ENCODE assay signal across 1 cellular context in the genomic region with DNA sequence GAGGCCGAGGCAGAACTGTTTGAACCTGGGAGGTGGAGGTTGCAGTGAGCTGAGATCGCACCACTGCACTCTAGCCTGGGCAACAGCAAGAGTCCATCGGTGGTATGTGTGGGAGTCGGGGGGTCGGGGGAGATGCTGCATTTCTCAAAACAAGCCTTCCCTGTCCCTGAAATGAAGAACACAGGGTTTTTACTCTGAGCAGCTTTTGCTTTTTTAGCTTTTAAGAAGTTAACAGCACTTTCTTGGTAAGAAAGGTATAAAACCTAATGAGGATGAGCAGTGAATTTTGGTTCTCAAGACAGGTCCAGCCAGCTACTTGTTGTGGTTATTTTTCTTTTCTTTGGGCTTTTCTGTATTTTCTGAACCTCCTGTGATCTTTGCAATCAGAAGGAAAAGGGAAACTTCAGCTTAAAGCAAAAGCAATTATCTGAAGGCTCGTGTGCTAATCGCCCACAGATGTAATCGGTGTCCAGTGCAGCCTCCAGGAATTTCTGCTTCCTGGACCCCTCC.
TF ChIP-seq lines count a peak whose summit lies in the region.

No MANE protein-coding gene starts in this region.

TF ChIP-seq in K562, 482 proteins besides CTCF, POLR2A, EP300 and RAD21 (continued from another document and continues in another):
- TF ChIP-seq ARID1B (IDR thresholded peaks at IDR 0.05), result no peak
- 0 out of 4 replicates have a peak, but pooled peaks of 1 of the 2 experiments have one; percentile 23 for TF ChIP-seq NONO (IDR thresholded peaks at IDR 0.05; ENCODE audit: low read depth in 2 of 2, low read length in 1 of 2)
- peak; percentile 46 for TF ChIP-seq SUPT5H (IDR thresholded peaks at IDR 0.05)
- TF ChIP-seq DDX20 (tag; IDR thresholded peaks at IDR 0.05; ENCODE audit: low read depth), result no peak
- TF ChIP-seq, protein P1, sequence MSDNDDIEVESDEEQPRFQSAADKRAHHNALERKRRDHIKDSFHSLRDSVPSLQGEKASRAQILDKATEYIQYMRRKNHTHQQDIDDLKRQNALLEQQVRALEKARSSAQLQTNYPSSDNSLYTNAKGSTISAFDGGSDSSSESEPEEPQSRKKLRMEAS (CRISPR knock-in tag; IDR thresholded peaks at IDR 0.05), result no peak
- no peak for TF ChIP-seq ZNF551 (CRISPR knock-in tag; IDR thresholded peaks at IDR 0.05)
- no peak for TF ChIP-seq STAT5B (CRISPR knock-in tag; IDR thresholded peaks at IDR 0.05)
- 0 out of 2 replicates have a peak, but pooled peaks have one; percentile 44 for TF ChIP-seq XRCC5 (IDR thresholded peaks at IDR 0.05; ENCODE audit: low read depth, low read length)
- TF ChIP-seq, protein P2, sequence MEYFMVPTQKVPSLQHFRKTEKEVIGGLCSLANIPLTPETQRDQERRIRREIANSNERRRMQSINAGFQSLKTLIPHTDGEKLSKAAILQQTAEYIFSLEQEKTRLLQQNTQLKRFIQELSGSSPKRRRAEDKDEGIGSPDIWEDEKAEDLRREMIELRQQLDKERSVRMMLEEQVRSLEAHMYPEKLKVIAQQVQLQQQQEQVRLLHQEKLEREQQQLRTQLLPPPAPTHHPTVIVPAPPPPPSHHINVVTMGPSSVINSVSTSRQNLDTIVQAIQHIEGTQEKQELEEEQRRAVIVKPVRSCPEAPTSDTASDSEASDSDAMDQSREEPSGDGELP (CRISPR knock-in tag; IDR thresholded peaks at IDR 0.05; ENCODE audit: borderline replicate concordance), result no peak
- no peak for TF ChIP-seq BRCA1 (IDR thresholded peaks at IDR 0.05)
- no peak for TF ChIP-seq BRCA1 (CRISPR knock-in tag; IDR thresholded peaks at IDR 0.05)
- TF ChIP-seq, protein P3, sequence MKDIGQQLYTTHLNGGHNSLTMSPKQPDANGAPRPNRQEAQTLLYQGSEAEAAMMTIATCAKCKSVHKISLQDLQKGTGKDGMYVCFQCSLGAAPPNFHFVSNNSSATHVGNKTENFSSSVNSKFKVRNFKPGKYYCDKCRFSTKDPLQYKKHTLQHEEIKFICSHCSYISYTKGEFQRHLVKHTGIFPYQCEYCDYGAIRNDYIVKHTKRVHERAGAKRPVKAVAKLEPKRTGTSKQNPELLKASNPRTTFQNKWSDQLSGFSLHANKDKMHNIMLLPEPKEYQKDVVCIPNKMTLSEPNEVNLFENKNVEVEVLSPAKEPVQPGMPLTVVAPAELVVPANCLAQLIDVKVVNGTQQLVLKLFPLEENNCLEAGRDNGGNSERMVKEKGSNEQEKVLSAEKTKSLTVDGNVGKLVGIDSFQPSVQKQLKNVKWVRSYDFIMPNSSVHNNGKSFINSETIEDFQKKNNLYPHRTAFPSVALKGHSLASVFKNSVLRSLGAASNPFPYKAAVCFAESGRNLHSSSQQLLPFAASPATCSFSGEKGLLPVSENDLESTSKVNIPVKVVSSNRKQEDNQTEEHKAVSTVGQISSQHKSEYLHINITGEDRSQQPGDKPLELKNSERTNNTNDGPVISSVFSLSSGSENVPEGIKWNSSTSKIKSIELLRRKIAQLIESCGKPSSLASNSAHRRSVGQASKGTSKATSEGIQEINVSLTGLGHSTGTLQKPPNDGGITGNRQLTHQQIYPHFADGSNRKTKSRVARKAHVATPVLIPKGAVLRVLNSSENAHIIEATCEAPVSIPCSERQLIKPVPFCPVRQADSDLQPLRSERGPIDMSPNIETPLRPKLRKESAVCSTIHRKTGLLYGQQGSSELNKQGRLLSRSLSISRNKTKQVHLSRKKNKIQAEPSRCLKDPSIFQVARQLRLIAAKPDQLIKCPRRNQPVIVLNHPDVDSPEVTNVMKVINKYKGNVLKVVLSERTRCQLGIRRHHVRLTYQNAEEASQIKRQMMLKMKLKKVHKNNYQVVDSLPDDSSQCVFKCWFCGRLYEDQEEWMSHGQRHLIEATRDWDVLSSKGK (CRISPR knock-in tag; IDR thresholded peaks at IDR 0.05), result no peak
- peak in 1 of 2 experiments; percentile 35; a peak in 1 of 4 replicates for TF ChIP-seq RCOR1 (IDR thresholded peaks at IDR 0.05; ENCODE audit: borderline replicate concordance in 1 of 2, low read depth in 2 of 2, low read length in 2 of 2)
- TF ChIP-seq, protein P4, sequence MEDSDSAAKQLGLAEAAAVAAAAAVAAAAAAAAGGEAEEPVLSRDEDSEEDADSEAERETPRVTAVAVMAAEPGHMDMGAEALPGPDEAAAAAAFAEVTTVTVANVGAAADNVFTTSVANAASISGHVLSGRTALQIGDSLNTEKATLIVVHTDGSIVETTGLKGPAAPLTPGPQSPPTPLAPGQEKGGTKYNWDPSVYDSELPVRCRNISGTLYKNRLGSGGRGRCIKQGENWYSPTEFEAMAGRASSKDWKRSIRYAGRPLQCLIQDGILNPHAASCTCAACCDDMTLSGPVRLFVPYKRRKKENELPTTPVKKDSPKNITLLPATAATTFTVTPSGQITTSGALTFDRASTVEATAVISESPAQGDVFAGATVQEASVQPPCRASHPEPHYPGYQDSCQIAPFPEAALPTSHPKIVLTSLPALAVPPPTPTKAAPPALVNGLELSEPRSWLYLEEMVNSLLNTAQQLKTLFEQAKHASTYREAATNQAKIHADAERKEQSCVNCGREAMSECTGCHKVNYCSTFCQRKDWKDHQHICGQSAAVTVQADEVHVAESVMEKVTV (CRISPR knock-in tag; IDR thresholded peaks at IDR 0.05), result no peak
- TF ChIP-seq, protein P5, sequence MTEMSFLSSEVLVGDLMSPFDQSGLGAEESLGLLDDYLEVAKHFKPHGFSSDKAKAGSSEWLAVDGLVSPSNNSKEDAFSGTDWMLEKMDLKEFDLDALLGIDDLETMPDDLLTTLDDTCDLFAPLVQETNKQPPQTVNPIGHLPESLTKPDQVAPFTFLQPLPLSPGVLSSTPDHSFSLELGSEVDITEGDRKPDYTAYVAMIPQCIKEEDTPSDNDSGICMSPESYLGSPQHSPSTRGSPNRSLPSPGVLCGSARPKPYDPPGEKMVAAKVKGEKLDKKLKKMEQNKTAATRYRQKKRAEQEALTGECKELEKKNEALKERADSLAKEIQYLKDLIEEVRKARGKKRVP (CRISPR knock-in tag; IDR thresholded peaks at IDR 0.05), result peak; percentile 43; the same call in 1 of the 2 replicates
- TF ChIP-seq, protein P6, sequence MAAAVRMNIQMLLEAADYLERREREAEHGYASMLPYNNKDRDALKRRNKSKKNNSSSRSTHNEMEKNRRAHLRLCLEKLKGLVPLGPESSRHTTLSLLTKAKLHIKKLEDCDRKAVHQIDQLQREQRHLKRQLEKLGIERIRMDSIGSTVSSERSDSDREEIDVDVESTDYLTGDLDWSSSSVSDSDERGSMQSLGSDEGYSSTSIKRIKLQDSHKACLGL (CRISPR knock-in tag; IDR thresholded peaks at IDR 0.05; ENCODE audit: borderline replicate concordance, poor library complexity, severe bottlenecking), result no peak
- no peak for TF ChIP-seq CHD4 (IDR thresholded peaks at IDR 0.05; ENCODE audit: insufficient read depth, insufficient replicate concordance, low read depth, low read length, poor library complexity, severe bottlenecking)
- TF ChIP-seq, protein P7, sequence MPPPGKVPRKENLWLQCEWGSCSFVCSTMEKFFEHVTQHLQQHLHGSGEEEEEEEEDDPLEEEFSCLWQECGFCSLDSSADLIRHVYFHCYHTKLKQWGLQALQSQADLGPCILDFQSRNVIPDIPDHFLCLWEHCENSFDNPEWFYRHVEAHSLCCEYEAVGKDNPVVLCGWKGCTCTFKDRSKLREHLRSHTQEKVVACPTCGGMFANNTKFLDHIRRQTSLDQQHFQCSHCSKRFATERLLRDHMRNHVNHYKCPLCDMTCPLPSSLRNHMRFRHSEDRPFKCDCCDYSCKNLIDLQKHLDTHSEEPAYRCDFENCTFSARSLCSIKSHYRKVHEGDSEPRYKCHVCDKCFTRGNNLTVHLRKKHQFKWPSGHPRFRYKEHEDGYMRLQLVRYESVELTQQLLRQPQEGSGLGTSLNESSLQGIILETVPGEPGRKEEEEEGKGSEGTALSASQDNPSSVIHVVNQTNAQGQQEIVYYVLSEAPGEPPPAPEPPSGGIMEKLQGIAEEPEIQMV (tag; conservative IDR thresholded peaks at IDR 0.05; ENCODE audit: low read depth), result no peak
- no peak for TF ChIP-seq MCM5 (IDR thresholded peaks at IDR 0.05; ENCODE audit: low read depth)
- no peak for TF ChIP-seq SETDB1 (IDR thresholded peaks at IDR 0.05; ENCODE audit: low read length)
- no peak for TF ChIP-seq POLR2G (IDR thresholded peaks at IDR 0.05; ENCODE audit: low read depth, low read length)
- TF ChIP-seq ZNF444 (CRISPR knock-in tag; IDR thresholded peaks at IDR 0.05), result no peak
- no peak for TF ChIP-seq PRPF4 (IDR thresholded peaks at IDR 0.05; ENCODE audit: insufficient read depth, low read depth, low read length, poor library complexity, severe bottlenecking)
- TF ChIP-seq ZNF830 (CRISPR knock-in tag; IDR thresholded peaks at IDR 0.05), result no peak
- no peak for TF ChIP-seq ZNF165 (CRISPR knock-in tag; IDR thresholded peaks at IDR 0.05; ENCODE audit: borderline replicate concordance)
- no peak for TF ChIP-seq NRF1 (conservative IDR thresholded peaks at IDR 0.05 in 1 of 2, IDR thresholded peaks at IDR 0.05 in 1 of 2)
- TF ChIP-seq, protein P8, sequence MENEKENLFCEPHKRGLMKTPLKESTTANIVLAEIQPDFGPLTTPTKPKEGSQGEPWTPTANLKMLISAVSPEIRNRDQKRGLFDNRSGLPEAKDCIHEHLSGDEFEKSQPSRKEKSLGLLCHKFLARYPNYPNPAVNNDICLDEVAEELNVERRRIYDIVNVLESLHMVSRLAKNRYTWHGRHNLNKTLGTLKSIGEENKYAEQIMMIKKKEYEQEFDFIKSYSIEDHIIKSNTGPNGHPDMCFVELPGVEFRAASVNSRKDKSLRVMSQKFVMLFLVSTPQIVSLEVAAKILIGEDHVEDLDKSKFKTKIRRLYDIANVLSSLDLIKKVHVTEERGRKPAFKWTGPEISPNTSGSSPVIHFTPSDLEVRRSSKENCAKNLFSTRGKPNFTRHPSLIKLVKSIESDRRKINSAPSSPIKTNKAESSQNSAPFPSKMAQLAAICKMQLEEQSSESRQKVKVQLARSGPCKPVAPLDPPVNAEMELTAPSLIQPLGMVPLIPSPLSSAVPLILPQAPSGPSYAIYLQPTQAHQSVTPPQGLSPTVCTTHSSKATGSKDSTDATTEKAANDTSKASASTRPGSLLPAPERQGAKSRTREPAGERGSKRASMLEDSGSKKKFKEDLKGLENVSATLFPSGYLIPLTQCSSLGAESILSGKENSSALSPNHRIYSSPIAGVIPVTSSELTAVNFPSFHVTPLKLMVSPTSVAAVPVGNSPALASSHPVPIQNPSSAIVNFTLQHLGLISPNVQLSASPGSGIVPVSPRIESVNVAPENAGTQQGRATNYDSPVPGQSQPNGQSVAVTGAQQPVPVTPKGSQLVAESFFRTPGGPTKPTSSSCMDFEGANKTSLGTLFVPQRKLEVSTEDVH (IDR thresholded peaks at IDR 0.05; ENCODE audit: low read depth, partially characterized antibody), result peak; percentile 3
- no peak for TF ChIP-seq RAD51 (IDR thresholded peaks at IDR 0.05; ENCODE audit: borderline replicate concordance, low read depth)
- no peak for TF ChIP-seq ZNF134 (CRISPR knock-in tag; conservative IDR thresholded peaks at IDR 0.05)
- no peak for TF ChIP-seq ZZZ3 (IDR thresholded peaks at IDR 0.05)
- peak; percentile 72; the same call in 1 of the 2 replicates for TF ChIP-seq HDGF (IDR thresholded peaks at IDR 0.05)
- TF ChIP-seq, protein P9, sequence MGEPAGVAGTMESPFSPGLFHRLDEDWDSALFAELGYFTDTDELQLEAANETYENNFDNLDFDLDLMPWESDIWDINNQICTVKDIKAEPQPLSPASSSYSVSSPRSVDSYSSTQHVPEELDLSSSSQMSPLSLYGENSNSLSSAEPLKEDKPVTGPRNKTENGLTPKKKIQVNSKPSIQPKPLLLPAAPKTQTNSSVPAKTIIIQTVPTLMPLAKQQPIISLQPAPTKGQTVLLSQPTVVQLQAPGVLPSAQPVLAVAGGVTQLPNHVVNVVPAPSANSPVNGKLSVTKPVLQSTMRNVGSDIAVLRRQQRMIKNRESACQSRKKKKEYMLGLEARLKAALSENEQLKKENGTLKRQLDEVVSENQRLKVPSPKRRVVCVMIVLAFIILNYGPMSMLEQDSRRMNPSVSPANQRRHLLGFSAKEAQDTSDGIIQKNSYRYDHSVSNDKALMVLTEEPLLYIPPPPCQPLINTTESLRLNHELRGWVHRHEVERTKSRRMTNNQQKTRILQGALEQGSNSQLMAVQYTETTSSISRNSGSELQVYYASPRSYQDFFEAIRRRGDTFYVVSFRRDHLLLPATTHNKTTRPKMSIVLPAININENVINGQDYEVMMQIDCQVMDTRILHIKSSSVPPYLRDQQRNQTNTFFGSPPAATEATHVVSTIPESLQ (CRISPR knock-in tag; IDR thresholded peaks at IDR 0.05), result no peak
- TF ChIP-seq NBN (IDR thresholded peaks at IDR 0.05; ENCODE audit: low read depth), result no peak
